ENCODE assay signal across 8 cellular contexts in the genomic region with DNA sequence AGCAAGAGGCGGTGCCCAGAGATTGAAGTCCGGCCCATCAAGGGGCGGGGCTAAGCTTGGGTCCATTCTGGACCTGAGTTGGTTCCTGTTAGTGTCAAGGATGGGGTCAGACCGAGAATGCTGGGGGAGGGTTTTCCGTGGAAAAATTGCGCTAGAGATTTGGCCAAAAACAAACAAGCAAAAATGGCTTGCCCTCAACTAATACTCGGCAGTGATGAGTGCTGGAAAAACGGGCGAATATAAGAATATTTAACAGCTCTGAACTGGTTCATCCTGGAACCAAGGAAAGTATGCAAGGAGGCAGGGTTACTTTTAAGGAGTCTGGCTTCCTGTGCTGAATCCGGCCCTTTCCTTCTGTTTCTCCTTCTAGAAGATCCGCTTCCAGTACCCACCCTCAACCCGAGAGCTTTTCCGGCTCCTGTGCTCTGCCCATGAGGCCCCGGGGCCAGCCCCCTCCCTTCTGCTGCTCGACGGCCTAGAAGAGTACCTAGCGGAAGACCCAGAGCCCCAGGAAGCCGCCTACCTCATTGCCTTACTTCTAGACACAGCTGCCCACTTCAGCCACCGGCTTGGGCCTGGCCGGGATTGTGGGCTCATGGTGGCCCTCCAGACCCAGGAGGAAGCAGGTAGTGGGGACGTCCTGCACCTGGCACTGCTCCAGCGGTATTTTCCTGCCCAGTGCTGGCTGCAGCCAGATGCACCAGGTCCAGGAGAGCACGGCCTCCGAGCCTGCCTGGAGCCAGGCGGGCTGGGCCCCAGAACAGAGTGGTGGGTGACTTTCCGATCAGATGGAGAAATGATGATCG. TPM values are rescaled to one million over a fixed set of nuclear protein-coding genes. Genes with fewer than 3 reads are reported as not detected.
DNase-seq lines count a peak whose midpoint lies in the region; ATAC-seq and TF ChIP-seq lines count a peak whose summit lies in the region.

No MANE protein-coding gene starts in this region.

- H2AFZ ChIP-seq in OCI-LY1 (ENCODE audit: low read length) (no peak overlapping the region), parathyroid adenoma (peak overlapping the region; percentile 96)

- H3K27me3 ChIP-seq in OCI-LY1 (ENCODE audit: insufficient read depth, low read length) (no peaks in the 10 kb centered on the region), parathyroid adenoma (ENCODE audit: control insufficient read depth, insufficient read depth, low read length) (no peaks in the 10 kb centered on the region)

- no peak overlapping the region for H3K4me3 Mint-ChIP-seq in activated T-cell treated with anti-CD3 and anti-CD28 coated beads, Interleukin-2, amount 50 U/mL, for 4 hours

- H3K4me1 ChIP-seq in OCI-LY1 (ENCODE audit: insufficient read depth, low read length, severe bottlenecking) (peaks cover 44% of the 10 kb centered on the region), parathyroid adenoma (peaks cover 17% of the 10 kb centered on the region)

- H3K4me2 ChIP-seq in OCI-LY1 (ENCODE audit: low read length) (peak overlapping the region; percentile 84), parathyroid adenoma (ENCODE audit: low read length) (peak overlapping the region; percentile 97)

- peak overlapping the region; percentile 88 for H3K27ac ChIP-seq in OCI-LY1 (ENCODE audit: low read depth, low read length, poor library complexity, severe bottlenecking)
- H3K27ac ChIP-seq in parathyroid adenoma: peak overlapping the region; percentile 98

- peaks cover 37% of the 10 kb centered on the region for H3K4me1 Mint-ChIP-seq in activated T-cell treated with anti-CD3 and anti-CD28 coated beads, Interleukin-2, amount 50 U/mL, for 4 hours (ENCODE audit: low read depth)

- DNase-seq in SIG-M5 treated with dmso at 0.1 percent for 504 hours (lab: John Stamatoyannopoulos, UW; ENCODE audit: unreplicated experiment) (peak; percentile 71), SIG-M5 (lab: John Stamatoyannopoulos, UW) (no peak), fibroblast of mammary gland (ENCODE audit: low read depth) (no peak), NCI-H345 treated with DMSO at 0.1 percent for 48 hours (lab: John Stamatoyannopoulos, UW; ENCODE audit: unreplicated experiment) (no peak)
- DNase-seq in activated T-cell treated with anti-CD3 and anti-CD28 coated beads, Interleukin-2, amount 50 U/mL, for 4 hours: peak; percentile 51

- H3K79me2 ChIP-seq in OCI-LY1 (ENCODE audit: insufficient read depth, low read length) (no peaks in the 10 kb centered on the region), parathyroid adenoma (peaks cover 3% of the 10 kb centered on the region)

- no peaks in the 10 kb centered on the region for H3F3A ChIP-seq in OCI-LY1 (ENCODE audit: insufficient read depth, low read length)

- no peaks in the 10 kb centered on the region for H3K9me3 Mint-ChIP-seq in activated T-cell treated with anti-CD3 and anti-CD28 coated beads, Interleukin-2, amount 50 U/mL, for 4 hours

- H3K4me3 ChIP-seq in OCI-LY1 (ENCODE audit: low read depth, low read length, poor library complexity, severe bottlenecking): peak overlapping the region; percentile 64
- peak overlapping the region; percentile 79 for H3K4me3 ChIP-seq in fibroblast of mammary gland (ENCODE audit: control insufficient read depth, low read depth, low read length)
- peak overlapping the region; percentile 80 for H3K4me3 ChIP-seq in parathyroid adenoma (ENCODE audit: low read depth, low read length)

- no peaks in the 10 kb centered on the region for H4K20me1 ChIP-seq in OCI-LY1 (ENCODE audit: insufficient read depth, low read length)

- H3K27me3 Mint-ChIP-seq in activated T-cell treated with anti-CD3 and anti-CD28 coated beads, Interleukin-2, amount 50 U/mL, for 4 hours (ENCODE audit: low read depth): no peaks in the 10 kb centered on the region

- no peaks in the 10 kb centered on the region for H3K9me2 ChIP-seq in OCI-LY1 (ENCODE audit: low read depth, low read length)

- peak; percentile 13 to 21 for ATAC-seq in activated T-cell treated with anti-CD3 and anti-CD28 coated beads, Interleukin-2, amount 50 U/mL, for 4 hours
- no peak for ATAC-seq in HG03520 (IDR thresholded peaks at IDR 0.05; ENCODE audit: unreplicated experiment)

- peaks cover 12% of the 10 kb centered on the region for H3K36me3 Mint-ChIP-seq in activated T-cell treated with anti-CD3 and anti-CD28 coated beads, Interleukin-2, amount 50 U/mL, for 4 hours (ENCODE audit: insufficient read depth)

- TF ChIP-seq CTCF in OCI-LY1 (IDR thresholded peaks at IDR 0.05; ENCODE audit: low read length) (no peak), fibroblast of mammary gland (conservative IDR thresholded peaks at IDR 0.05; ENCODE audit: control insufficient read depth, insufficient read depth, low read depth, low read length) (no peak), parathyroid adenoma (IDR thresholded peaks at IDR 0.05) (no peak)

- H3K9ac ChIP-seq in OCI-LY1 (ENCODE audit: low read length) (peak overlapping the region; percentile 83), parathyroid adenoma (no peak overlapping the region)

- H3K36me3 ChIP-seq in OCI-LY1 (ENCODE audit: insufficient read depth, low read length) (peaks cover 14% of the 10 kb centered on the region; the same call in 1 of the 2 replicates), parathyroid adenoma (ENCODE audit: control insufficient read depth, insufficient read depth, low read length) (no peaks in the 10 kb centered on the region)

- H3K9me3 ChIP-seq in OCI-LY1 (ENCODE audit: low read length) (no peaks in the 10 kb centered on the region), parathyroid adenoma (ENCODE audit: control insufficient read depth, low read length) (no peaks in the 10 kb centered on the region)

RNA-seq across cellular contexts. Expression of a gene that starts 0.9 kb away (rescaled TPM):
- 1 to 10 TPM; 2.0 to 3.1 (median 2.1) TPM for total RNA-seq in activated T-cell treated with anti-CD3 and anti-CD28 coated beads, Interleukin-2, amount 50 U/mL, for 4 hours

RNA-seq across cellular contexts. Expression of a gene that starts 8.8 kb away (rescaled TPM):
- total RNA-seq in activated T-cell treated with anti-CD3 and anti-CD28 coated beads, Interleukin-2, amount 50 U/mL, for 4 hours: 1 to 10 TPM; 1.8 to 2.0 (median 1.8) TPM

RNA-seq across cellular contexts. Expression of a gene that starts 20.1 kb away (rescaled TPM):
- total RNA-seq in activated T-cell treated with anti-CD3 and anti-CD28 coated beads, Interleukin-2, amount 50 U/mL, for 4 hours: 1 to 10 TPM; 2.4 to 4.1 (median 3.8) TPM

RNA-seq across cellular contexts. Expression of a gene that starts 29.0 kb away (rescaled TPM):
- total RNA-seq in activated T-cell treated with anti-CD3 and anti-CD28 coated beads, Interleukin-2, amount 50 U/mL, for 4 hours: 10 to 100 TPM; 10.7 to 14.6 (median 11.0) TPM

RNA-seq across cellular contexts. Expression of a gene that starts 29.3 kb away (rescaled TPM):
- 10 to 100 TPM; 33.5 to 38.9 (median 33.7) TPM for total RNA-seq in activated T-cell treated with anti-CD3 and anti-CD28 coated beads, Interleukin-2, amount 50 U/mL, for 4 hours

Comparison
In these comparisons a context has a peak if more than half of its experiments do, and no peak if none do; other contexts are left out.
1. DNase-seq: peak in SIG-M5 treated with dmso at 0.1 percent for 504 hours (single experiment) and activated T-cell treated with anti-CD3 and anti-CD28 coated beads, Interleukin-2, amount 50 U/mL, for 4 hours (single experiment); none in SIG-M5 (single experiment), fibroblast of mammary gland (single experiment) and NCI-H345 treated with DMSO at 0.1 percent for 48 hours (single experiment).
2. Peak in every context shown above with its lines, with median percentiles within 50 percentile points of each other: H3K4me3 ChIP-seq.